ENCODE assay signal across 1 cellular context in the genomic region with DNA sequence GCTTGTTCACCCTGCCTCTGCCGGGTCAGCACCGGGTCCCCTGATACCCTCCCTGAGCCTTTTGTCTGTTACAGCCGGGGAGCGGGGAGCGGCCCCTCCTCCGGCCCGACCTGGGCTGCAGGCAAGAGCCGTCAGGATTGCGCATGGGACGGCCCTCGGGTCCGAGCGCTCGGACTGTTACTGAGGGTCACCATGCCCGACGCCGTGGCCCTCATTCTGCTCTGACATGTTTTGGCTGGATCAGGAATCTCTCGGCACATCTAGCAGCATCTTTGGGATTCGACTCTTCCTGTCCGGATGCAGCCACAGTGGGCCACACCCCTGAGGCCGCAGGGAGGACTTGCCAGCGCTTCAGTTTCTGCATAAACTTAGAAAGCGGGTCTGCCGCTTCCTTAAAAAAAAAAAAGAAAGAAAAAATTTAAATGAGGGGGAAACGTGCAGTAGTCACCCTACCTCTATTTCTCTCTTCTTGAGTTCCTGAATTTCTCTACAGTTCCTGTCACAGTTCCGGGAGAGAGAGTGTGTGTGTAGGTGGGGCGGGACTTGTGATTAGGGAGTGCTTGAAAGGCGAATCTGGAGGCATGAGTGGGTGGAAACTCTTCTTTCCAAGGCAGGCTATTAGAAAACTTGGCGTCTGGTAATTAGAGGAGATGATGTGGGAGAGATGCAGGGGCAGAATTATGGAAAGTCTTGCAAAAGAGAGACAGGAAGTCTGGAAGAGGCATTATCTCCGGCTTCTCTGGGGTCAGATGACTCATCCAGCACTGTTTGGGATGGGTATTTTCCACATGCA.
TF ChIP-seq lines count a peak whose summit lies in the region.

No MANE protein-coding gene starts in this region.

TF ChIP-seq in K562, 482 proteins besides CTCF, POLR2A, EP300 and RAD21 (continued from another document and continues in another):
- TF ChIP-seq, protein P1, sequence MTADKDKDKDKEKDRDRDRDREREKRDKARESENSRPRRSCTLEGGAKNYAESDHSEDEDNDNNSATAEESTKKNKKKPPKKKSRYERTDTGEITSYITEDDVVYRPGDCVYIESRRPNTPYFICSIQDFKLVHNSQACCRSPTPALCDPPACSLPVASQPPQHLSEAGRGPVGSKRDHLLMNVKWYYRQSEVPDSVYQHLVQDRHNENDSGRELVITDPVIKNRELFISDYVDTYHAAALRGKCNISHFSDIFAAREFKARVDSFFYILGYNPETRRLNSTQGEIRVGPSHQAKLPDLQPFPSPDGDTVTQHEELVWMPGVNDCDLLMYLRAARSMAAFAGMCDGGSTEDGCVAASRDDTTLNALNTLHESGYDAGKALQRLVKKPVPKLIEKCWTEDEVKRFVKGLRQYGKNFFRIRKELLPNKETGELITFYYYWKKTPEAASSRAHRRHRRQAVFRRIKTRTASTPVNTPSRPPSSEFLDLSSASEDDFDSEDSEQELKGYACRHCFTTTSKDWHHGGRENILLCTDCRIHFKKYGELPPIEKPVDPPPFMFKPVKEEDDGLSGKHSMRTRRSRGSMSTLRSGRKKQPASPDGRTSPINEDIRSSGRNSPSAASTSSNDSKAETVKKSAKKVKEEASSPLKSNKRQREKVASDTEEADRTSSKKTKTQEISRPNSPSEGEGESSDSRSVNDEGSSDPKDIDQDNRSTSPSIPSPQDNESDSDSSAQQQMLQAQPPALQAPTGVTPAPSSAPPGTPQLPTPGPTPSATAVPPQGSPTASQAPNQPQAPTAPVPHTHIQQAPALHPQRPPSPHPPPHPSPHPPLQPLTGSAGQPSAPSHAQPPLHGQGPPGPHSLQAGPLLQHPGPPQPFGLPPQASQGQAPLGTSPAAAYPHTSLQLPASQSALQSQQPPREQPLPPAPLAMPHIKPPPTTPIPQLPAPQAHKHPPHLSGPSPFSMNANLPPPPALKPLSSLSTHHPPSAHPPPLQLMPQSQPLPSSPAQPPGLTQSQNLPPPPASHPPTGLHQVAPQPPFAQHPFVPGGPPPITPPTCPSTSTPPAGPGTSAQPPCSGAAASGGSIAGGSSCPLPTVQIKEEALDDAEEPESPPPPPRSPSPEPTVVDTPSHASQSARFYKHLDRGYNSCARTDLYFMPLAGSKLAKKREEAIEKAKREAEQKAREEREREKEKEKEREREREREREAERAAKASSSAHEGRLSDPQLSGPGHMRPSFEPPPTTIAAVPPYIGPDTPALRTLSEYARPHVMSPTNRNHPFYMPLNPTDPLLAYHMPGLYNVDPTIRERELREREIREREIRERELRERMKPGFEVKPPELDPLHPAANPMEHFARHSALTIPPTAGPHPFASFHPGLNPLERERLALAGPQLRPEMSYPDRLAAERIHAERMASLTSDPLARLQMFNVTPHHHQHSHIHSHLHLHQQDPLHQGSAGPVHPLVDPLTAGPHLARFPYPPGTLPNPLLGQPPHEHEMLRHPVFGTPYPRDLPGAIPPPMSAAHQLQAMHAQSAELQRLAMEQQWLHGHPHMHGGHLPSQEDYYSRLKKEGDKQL (CRISPR knock-in tag; IDR thresholded peaks at IDR 0.05; ENCODE audit: borderline replicate concordance), result no peak
- TF ChIP-seq BRF1 (IDR thresholded peaks at IDR 0.05; ENCODE audit: borderline replicate concordance, extremely low read depth, insufficient read length) (no peak), RFX5 (IDR thresholded peaks at IDR 0.05; ENCODE audit: low read depth, low read length) (no peak), NFYB (IDR thresholded peaks at IDR 0.05; ENCODE audit: extremely low read depth, insufficient read length) (no peak), DNMT1 (IDR thresholded peaks at IDR 0.05) (no peak), GABPB2 (CRISPR knock-in tag; conservative IDR thresholded peaks at IDR 0.05) (no peak), SP2 (IDR thresholded peaks at IDR 0.05; ENCODE audit: extremely low read depth, low read depth, low read length, poor library complexity, severe bottlenecking) (no peak), ZNF507 (tag; conservative IDR thresholded peaks at IDR 0.05) (no peak), BRD4 (IDR thresholded peaks at IDR 0.05) (no peak), MECOM (CRISPR knock-in tag; IDR thresholded peaks at IDR 0.05) (no peak), MAFG (tag; conservative IDR thresholded peaks at IDR 0.05) (no peak), ZNF311 (CRISPR knock-in tag; IDR thresholded peaks at IDR 0.05) (no peak), SNIP1 (IDR thresholded peaks at IDR 0.05; ENCODE audit: low read depth) (no peak), XRCC5 (IDR thresholded peaks at IDR 0.05; ENCODE audit: low read depth, low read length) (no peak), EGR1 (conservative IDR thresholded peaks at IDR 0.05) (peak; percentile 93), ILK (tag; IDR thresholded peaks at IDR 0.05; ENCODE audit: borderline replicate concordance, low read depth) (no peak)
- TF ChIP-seq, protein P2, sequence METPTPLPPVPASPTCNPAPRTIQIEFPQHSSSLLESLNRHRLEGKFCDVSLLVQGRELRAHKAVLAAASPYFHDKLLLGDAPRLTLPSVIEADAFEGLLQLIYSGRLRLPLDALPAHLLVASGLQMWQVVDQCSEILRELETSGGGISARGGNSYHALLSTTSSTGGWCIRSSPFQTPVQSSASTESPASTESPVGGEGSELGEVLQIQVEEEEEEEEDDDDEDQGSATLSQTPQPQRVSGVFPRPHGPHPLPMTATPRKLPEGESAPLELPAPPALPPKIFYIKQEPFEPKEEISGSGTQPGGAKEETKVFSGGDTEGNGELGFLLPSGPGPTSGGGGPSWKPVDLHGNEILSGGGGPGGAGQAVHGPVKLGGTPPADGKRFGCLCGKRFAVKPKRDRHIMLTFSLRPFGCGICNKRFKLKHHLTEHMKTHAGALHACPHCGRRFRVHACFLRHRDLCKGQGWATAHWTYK (CRISPR knock-in tag; IDR thresholded peaks at IDR 0.05), result no peak
- TF ChIP-seq, protein P3, sequence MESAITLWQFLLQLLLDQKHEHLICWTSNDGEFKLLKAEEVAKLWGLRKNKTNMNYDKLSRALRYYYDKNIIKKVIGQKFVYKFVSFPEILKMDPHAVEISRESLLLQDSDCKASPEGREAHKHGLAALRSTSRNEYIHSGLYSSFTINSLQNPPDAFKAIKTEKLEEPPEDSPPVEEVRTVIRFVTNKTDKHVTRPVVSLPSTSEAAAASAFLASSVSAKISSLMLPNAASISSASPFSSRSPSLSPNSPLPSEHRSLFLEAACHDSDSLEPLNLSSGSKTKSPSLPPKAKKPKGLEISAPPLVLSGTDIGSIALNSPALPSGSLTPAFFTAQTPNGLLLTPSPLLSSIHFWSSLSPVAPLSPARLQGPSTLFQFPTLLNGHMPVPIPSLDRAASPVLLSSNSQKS (CRISPR knock-in tag; IDR thresholded peaks at IDR 0.05), result no peak
- TF ChIP-seq, protein P4, sequence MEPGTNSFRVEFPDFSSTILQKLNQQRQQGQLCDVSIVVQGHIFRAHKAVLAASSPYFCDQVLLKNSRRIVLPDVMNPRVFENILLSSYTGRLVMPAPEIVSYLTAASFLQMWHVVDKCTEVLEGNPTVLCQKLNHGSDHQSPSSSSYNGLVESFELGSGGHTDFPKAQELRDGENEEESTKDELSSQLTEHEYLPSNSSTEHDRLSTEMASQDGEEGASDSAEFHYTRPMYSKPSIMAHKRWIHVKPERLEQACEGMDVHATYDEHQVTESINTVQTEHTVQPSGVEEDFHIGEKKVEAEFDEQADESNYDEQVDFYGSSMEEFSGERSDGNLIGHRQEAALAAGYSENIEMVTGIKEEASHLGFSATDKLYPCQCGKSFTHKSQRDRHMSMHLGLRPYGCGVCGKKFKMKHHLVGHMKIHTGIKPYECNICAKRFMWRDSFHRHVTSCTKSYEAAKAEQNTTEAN (CRISPR knock-in tag; IDR thresholded peaks at IDR 0.05), result no peak
- TF ChIP-seq, protein P5, sequence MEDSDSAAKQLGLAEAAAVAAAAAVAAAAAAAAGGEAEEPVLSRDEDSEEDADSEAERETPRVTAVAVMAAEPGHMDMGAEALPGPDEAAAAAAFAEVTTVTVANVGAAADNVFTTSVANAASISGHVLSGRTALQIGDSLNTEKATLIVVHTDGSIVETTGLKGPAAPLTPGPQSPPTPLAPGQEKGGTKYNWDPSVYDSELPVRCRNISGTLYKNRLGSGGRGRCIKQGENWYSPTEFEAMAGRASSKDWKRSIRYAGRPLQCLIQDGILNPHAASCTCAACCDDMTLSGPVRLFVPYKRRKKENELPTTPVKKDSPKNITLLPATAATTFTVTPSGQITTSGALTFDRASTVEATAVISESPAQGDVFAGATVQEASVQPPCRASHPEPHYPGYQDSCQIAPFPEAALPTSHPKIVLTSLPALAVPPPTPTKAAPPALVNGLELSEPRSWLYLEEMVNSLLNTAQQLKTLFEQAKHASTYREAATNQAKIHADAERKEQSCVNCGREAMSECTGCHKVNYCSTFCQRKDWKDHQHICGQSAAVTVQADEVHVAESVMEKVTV (CRISPR knock-in tag; IDR thresholded peaks at IDR 0.05), result no peak
- TF ChIP-seq, protein P6, sequence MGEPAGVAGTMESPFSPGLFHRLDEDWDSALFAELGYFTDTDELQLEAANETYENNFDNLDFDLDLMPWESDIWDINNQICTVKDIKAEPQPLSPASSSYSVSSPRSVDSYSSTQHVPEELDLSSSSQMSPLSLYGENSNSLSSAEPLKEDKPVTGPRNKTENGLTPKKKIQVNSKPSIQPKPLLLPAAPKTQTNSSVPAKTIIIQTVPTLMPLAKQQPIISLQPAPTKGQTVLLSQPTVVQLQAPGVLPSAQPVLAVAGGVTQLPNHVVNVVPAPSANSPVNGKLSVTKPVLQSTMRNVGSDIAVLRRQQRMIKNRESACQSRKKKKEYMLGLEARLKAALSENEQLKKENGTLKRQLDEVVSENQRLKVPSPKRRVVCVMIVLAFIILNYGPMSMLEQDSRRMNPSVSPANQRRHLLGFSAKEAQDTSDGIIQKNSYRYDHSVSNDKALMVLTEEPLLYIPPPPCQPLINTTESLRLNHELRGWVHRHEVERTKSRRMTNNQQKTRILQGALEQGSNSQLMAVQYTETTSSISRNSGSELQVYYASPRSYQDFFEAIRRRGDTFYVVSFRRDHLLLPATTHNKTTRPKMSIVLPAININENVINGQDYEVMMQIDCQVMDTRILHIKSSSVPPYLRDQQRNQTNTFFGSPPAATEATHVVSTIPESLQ (CRISPR knock-in tag; IDR thresholded peaks at IDR 0.05), result no peak
- TF ChIP-seq, protein P7, sequence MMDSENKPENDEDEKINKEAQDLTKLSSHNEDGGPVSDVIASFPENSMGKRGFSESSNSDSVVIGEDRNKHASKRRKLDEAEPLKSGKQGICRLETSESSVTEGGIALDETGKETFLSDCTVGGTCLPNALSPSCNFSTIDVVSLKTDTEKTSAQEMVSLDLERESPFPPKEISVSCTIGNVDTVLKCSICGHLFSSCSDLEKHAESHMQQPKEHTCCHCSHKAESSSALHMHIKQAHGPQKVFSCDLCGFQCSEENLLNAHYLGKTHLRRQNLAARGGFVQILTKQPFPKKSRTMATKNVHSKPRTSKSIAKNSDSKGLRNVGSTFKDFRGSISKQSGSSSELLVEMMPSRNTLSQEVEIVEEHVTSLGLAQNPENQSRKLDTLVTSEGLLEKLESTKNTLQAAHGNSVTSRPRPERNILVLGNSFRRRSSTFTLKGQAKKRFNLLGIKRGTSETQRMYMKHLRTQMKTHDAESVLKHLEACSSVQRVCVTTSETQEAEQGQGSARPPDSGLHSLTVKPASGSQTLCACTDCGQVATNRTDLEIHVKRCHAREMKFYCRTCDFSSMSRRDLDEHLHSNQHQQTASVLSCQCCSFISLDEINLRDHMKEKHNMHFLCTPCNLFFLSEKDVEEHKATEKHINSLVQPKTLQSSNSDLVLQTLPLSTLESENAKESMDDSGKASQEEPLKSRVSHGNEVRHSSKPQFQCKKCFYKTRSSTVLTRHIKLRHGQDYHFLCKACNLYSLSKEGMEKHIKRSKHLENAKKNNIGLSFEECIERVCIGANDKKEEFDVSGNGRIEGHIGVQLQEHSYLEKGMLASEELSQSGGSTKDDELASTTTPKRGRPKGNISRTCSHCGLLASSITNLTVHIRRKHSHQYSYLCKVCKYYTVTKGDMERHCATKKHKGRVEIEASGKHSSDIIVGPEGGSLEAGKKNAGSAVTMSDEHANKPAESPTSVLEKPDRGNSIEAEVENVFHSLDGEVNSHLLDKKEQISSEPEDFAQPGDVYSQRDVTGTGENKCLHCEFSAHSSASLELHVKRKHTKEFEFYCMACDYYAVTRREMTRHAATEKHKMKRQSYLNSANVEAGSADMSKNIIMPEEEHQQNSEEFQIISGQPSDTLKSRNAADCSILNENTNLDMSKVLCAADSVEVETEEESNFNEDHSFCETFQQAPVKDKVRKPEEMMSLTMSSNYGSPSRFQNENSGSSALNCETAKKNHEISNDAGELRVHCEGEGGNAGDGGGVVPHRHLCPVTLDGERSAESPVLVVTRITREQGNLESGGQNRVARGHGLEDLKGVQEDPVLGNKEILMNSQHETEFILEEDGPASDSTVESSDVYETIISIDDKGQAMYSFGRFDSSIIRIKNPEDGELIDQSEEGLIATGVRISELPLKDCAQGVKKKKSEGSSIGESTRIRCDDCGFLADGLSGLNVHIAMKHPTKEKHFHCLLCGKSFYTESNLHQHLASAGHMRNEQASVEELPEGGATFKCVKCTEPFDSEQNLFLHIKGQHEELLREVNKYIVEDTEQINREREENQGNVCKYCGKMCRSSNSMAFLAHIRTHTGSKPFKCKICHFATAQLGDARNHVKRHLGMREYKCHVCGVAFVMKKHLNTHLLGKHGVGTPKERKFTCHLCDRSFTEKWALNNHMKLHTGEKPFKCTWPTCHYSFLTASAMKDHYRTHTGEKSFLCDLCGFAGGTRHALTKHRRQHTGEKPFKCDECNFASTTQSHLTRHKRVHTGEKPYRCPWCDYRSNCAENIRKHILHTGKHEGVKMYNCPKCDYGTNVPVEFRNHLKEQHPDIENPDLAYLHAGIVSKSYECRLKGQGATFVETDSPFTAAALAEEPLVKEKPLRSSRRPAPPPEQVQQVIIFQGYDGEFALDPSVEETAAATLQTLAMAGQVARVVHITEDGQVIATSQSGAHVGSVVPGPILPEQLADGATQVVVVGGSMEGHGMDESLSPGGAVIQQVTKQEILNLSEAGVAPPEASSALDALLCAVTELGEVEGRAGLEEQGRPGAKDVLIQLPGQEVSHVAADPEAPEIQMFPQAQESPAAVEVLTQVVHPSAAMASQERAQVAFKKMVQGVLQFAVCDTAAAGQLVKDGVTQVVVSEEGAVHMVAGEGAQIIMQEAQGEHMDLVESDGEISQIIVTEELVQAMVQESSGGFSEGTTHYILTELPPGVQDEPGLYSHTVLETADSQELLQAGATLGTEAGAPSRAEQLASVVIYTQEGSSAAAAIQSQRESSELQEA (IDR thresholded peaks at IDR 0.05; ENCODE audit: low read depth), result no peak
- TF ChIP-seq, protein P8, sequence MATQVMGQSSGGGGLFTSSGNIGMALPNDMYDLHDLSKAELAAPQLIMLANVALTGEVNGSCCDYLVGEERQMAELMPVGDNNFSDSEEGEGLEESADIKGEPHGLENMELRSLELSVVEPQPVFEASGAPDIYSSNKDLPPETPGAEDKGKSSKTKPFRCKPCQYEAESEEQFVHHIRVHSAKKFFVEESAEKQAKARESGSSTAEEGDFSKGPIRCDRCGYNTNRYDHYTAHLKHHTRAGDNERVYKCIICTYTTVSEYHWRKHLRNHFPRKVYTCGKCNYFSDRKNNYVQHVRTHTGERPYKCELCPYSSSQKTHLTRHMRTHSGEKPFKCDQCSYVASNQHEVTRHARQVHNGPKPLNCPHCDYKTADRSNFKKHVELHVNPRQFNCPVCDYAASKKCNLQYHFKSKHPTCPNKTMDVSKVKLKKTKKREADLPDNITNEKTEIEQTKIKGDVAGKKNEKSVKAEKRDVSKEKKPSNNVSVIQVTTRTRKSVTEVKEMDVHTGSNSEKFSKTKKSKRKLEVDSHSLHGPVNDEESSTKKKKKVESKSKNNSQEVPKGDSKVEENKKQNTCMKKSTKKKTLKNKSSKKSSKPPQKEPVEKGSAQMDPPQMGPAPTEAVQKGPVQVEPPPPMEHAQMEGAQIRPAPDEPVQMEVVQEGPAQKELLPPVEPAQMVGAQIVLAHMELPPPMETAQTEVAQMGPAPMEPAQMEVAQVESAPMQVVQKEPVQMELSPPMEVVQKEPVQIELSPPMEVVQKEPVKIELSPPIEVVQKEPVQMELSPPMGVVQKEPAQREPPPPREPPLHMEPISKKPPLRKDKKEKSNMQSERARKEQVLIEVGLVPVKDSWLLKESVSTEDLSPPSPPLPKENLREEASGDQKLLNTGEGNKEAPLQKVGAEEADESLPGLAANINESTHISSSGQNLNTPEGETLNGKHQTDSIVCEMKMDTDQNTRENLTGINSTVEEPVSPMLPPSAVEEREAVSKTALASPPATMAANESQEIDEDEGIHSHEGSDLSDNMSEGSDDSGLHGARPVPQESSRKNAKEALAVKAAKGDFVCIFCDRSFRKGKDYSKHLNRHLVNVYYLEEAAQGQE (CRISPR knock-in tag; IDR thresholded peaks at IDR 0.05; ENCODE audit: low read depth), result no peak
